In the genomic region with DNA sequence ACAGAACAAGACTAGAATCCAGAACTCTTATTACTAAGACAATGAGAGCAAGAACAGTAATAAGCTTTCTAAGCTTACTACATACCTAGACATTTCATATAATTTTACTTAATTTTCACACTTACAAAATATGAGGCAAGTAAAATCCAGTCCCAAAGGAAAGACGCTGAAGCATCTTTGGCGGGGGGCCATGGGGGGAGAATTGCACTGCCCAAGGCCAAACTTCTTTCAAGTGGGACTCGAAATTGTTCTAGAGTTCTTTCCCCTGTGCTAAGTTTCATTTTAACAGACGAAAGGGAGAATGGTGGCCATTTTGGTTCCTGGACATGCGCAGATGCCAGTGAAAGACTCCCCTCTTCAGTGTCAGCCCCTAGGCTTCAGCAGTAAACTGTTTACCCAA, we compare ENCODE assay signal across 14 cellular contexts.
DNase-seq lines count a peak whose midpoint lies in the region; ATAC-seq and TF ChIP-seq lines count a peak whose summit lies in the region.
"Had no signal": no experiment of that assay in that cellular context is flagged by ENCODE, and none has a peak within 500 bp of the region (broad histone marks: within the 10 kb centered on the region; RNA-seq: fewer than 3 reads in every experiment).

No MANE protein-coding gene starts in this region.

- H3K27ac Mint-ChIP-seq in stimulated activated naive CD8-positive, alpha-beta T cell treated with anti-CD3 and anti-CD28 coated beads, Interleukin-15, Interleukin-2, amounts not matched to agents 100 ng/mL and 50 ng/mL, for 24 hours, result peak overlapping the region; percentile 18
- peak overlapping the region in 1 of 2 donors; percentile 54 for H3K27ac Mint-ChIP-seq in stimulated activated naive CD8-positive, alpha-beta T cell treated with anti-CD3 and anti-CD28 coated beads, Interleukin-15, amount 100 ng/mL, for 72 hours
- peak overlapping the region in 4 of 5 experiments; percentile 54 to 82 (median 62) for H3K27ac Mint-ChIP-seq in brain
- H3K27ac Mint-ChIP-seq: CD4-positive, alpha-beta T cell had no signal

- no peak for ATAC-seq in stimulated activated naive CD8-positive, alpha-beta T cell treated with anti-CD3 and anti-CD28 coated beads, Interleukin-15, amount 100 ng/mL, for 72 hours
- no peak for ATAC-seq in psoas muscle
- no peak for ATAC-seq in GM21619 (IDR thresholded peaks at IDR 0.05; ENCODE audit: unreplicated experiment)
- no peak for ATAC-seq in lower lobe of right lung

- H3K4me3 Mint-ChIP-seq in stimulated activated naive CD8-positive, alpha-beta T cell treated with anti-CD3 and anti-CD28 coated beads, Interleukin-15, Interleukin-2, amounts not matched to agents 100 ng/mL and 50 ng/mL, for 24 hours, result no peak overlapping the region
- no peak overlapping the region for H3K4me3 Mint-ChIP-seq in stimulated activated naive CD8-positive, alpha-beta T cell treated with anti-CD3 and anti-CD28 coated beads, Interleukin-15, amount 100 ng/mL, for 72 hours
- H3K4me3 Mint-ChIP-seq in brain, result no peak overlapping the region
- H3K4me3 Mint-ChIP-seq: CD4-positive, alpha-beta T cell had no signal

- H3K27me3 ChIP-seq in psoas muscle (ENCODE audit: insufficient read depth in 3 of 3, low read length in 2 of 3) (no peaks in the 10 kb centered on the region), lower lobe of right lung (ENCODE audit: low read depth) (no peaks in the 10 kb centered on the region)

- no peaks in the 10 kb centered on the region for H3K27me3 Mint-ChIP-seq in stimulated activated naive CD8-positive, alpha-beta T cell treated with anti-CD3 and anti-CD28 coated beads, Interleukin-15, Interleukin-2, amounts not matched to agents 100 ng/mL and 50 ng/mL, for 24 hours
- no peaks in the 10 kb centered on the region for H3K27me3 Mint-ChIP-seq in stimulated activated naive CD8-positive, alpha-beta T cell treated with anti-CD3 and anti-CD28 coated beads, Interleukin-15, amount 100 ng/mL, for 72 hours
- H3K27me3 Mint-ChIP-seq in brain, result no peaks in the 10 kb centered on the region
- H3K27me3 Mint-ChIP-seq: CD4-positive, alpha-beta T cell had no signal

- H3K4me1 ChIP-seq in psoas muscle (peaks cover 4% of the 10 kb centered on the region), lower lobe of right lung (peaks cover 8% of the 10 kb centered on the region)

- no peak for DNase-seq in stimulated activated naive CD8-positive, alpha-beta T cell treated with anti-CD3 and anti-CD28 coated beads, Interleukin-15, amount 100 ng/mL, for 72 hours
- DNase-seq in psoas muscle (peak in 1 of 2 donors; percentile 50), lower lobe of right lung (no peak), superior temporal gyrus (ENCODE audit: extremely low spot score) (no peak)
- DNase-seq: CD4-positive, alpha-beta T cell; Kasumi-1; MM.1S; NCI-H1092 treated with DMSO at 0.1 percent for 48 hours; NCI-H187; NCI-H226; NCI-H524 treated with DMSO at 0.1 percent for 48 hours had no signal

- H3K9me3 ChIP-seq in psoas muscle (no peaks in the 10 kb centered on the region), lower lobe of right lung (no peaks in the 10 kb centered on the region)

- no peaks in the 10 kb centered on the region for H3K9me3 Mint-ChIP-seq in stimulated activated naive CD8-positive, alpha-beta T cell treated with anti-CD3 and anti-CD28 coated beads, Interleukin-15, Interleukin-2, amounts not matched to agents 100 ng/mL and 50 ng/mL, for 24 hours
- H3K9me3 Mint-ChIP-seq in stimulated activated naive CD8-positive, alpha-beta T cell treated with anti-CD3 and anti-CD28 coated beads, Interleukin-15, amount 100 ng/mL, for 72 hours, result no peaks in the 10 kb centered on the region
- no peaks in the 10 kb centered on the region for H3K9me3 Mint-ChIP-seq in brain
- H3K9me3 Mint-ChIP-seq: CD4-positive, alpha-beta T cell had no signal

- intact Hi-C loops in psoas muscle (cut with DNase I) (no loop called here), lower lobe of right lung (cut with DNase I) (no loop called here)

- H3K4me3 ChIP-seq in psoas muscle (no peak overlapping the region), lower lobe of right lung (no peak overlapping the region)

- 61 to 73% (median 70%) methylated on average over 5 of the region's 5 CpGs for WGBS in psoas muscle, 3 donors

- peaks cover 75% of the 10 kb centered on the region for H3K36me3 Mint-ChIP-seq in stimulated activated naive CD8-positive, alpha-beta T cell treated with anti-CD3 and anti-CD28 coated beads, Interleukin-15, Interleukin-2, amounts not matched to agents 100 ng/mL and 50 ng/mL, for 24 hours (ENCODE audit: low read depth)
- H3K36me3 Mint-ChIP-seq in brain, result peaks cover 78% of the 10 kb centered on the region

- H3K36me3 ChIP-seq in psoas muscle (ENCODE audit: insufficient read depth in 1 of 2, low read depth in 1 of 2), result peaks cover 9 to 95% of the 10 kb centered on the region in 2 donors
- peaks cover 99% of the 10 kb centered on the region for H3K36me3 ChIP-seq in lower lobe of right lung

- H3K4me1 Mint-ChIP-seq in stimulated activated naive CD8-positive, alpha-beta T cell treated with anti-CD3 and anti-CD28 coated beads, Interleukin-15, Interleukin-2, amounts not matched to agents 100 ng/mL and 50 ng/mL, for 24 hours (ENCODE audit: low read depth), result peaks cover 10% of the 10 kb centered on the region
- no peaks in the 10 kb centered on the region for H3K4me1 Mint-ChIP-seq in stimulated activated naive CD8-positive, alpha-beta T cell treated with anti-CD3 and anti-CD28 coated beads, Interleukin-15, amount 100 ng/mL, for 72 hours
- peaks cover 24% of the 10 kb centered on the region for H3K4me1 Mint-ChIP-seq in brain

- H3K27ac ChIP-seq in psoas muscle (peak overlapping the region; percentile 56), lower lobe of right lung (no peak overlapping the region)

- TF ChIP-seq CTCF in brain (conservative IDR thresholded peaks at IDR 0.05) (no peak), psoas muscle (IDR thresholded peaks at IDR 0.05) (no peak), lower lobe of right lung (IDR thresholded peaks at IDR 0.05) (no peak)
